1 cellular context compared by ENCODE assay signal in the genomic region with DNA sequence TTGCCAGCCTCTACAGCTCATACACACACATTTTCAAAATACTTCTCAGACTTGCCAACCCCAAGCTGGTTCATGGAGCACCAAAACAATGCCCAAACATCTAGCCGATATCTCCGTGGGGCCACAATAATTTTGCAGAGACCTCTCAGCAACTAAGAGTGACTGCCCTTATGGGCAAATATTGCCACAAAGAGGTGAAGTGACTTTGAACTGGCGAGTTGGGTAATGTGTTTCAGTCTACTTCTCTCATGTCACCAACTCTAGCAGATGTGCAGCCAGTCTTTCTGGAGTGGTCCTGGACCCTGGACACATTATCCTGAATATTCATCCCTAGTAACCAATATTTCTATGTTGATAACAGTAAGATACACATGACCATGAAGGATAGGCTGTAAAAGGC.
TF ChIP-seq lines count a peak whose summit lies in the region.

No MANE protein-coding gene starts in this region.

TF ChIP-seq in HepG2, 621 proteins besides CTCF, POLR2A, EP300 and RAD21:
- TF ChIP-seq, protein P1, sequence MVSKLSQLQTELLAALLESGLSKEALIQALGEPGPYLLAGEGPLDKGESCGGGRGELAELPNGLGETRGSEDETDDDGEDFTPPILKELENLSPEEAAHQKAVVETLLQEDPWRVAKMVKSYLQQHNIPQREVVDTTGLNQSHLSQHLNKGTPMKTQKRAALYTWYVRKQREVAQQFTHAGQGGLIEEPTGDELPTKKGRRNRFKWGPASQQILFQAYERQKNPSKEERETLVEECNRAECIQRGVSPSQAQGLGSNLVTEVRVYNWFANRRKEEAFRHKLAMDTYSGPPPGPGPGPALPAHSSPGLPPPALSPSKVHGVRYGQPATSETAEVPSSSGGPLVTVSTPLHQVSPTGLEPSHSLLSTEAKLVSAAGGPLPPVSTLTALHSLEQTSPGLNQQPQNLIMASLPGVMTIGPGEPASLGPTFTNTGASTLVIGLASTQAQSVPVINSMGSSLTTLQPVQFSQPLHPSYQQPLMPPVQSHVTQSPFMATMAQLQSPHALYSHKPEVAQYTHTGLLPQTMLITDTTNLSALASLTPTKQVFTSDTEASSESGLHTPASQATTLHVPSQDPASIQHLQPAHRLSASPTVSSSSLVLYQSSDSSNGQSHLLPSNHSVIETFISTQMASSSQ (IDR thresholded peaks at IDR 0.05; ENCODE audit: low read depth) = no peak
- TF ChIP-seq, protein P1 (CRISPR knock-in tag; IDR thresholded peaks at IDR 0.05; ENCODE audit: borderline replicate concordance) = no peak
- TF ChIP-seq CREBL2 (CRISPR knock-in tag; IDR thresholded peaks at IDR 0.05; ENCODE audit: borderline replicate concordance) (no peak), ZSCAN20 (CRISPR knock-in tag; IDR thresholded peaks at IDR 0.05; ENCODE audit: borderline replicate concordance) (no peak)
